ENCODE assay signal across 11 cellular contexts in the genomic region with DNA sequence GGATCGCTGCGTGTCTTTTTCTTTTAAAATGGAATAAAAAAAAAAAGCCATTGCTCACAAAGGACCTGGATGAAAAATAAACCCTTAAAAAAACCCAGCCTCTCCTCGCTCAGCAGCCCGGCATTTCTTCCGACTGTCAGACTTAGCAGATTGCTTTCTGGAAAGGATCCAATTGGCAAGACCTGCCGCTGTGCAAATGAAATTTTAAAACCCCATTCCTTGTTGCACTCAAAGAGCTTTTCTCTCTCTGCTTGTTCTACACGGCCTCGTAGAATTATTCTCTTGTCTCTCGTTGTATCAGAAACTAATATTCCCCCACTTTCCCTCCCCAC.
DNase-seq lines count a peak whose midpoint lies in the region; ATAC-seq, FAIRE-seq and TF ChIP-seq lines count a peak whose summit lies in the region.
"Had no signal": no experiment of that assay in that cellular context is flagged by ENCODE, and none has a peak within 500 bp of the region (broad histone marks: within the 10 kb centered on the region; RNA-seq: fewer than 3 reads in every experiment).

No MANE protein-coding gene starts in this region.

- H3K4me3 ChIP-seq in esophagus muscularis mucosa (peak overlapping the region; percentile 25 to 37 (median 32)), pancreas (peak overlapping the region in 1 of 4 donors; percentile 19), Karpas-422 (ENCODE audit: low read length) (no peak overlapping the region)

- peak; percentile 9 for DNase-seq in Daoy (ENCODE audit: low read depth)
- DNase-seq in NCI-H2227 (lab: John Stamatoyannopoulos, UW; ENCODE audit: unreplicated experiment): peak; percentile 72
- DNase-seq in esophagus muscularis mucosa (ENCODE audit: extremely low spot score): no peak
- peak in 4 of 6 donors; percentile 29 to 34 (median 32) for DNase-seq in pancreas
- DNase-seq in OCI-M1 (lab: John Stamatoyannopoulos, UW): no peak
- no peak for DNase-seq in Karpas-422
- DNase-seq in middle frontal gyrus (ENCODE audit: extremely low spot score, low spot score): no peak
- DNase-seq: activated CD4-positive, alpha-beta T cell treated with anti-CD3 and anti-CD28 coated beads, Interleukin-2, amount 50 U/mL, for 1 hour; CD8-positive, alpha-beta T cell had no signal

- no peak overlapping the region for H2AFZ ChIP-seq in Karpas-422 (ENCODE audit: low read length)

- no peak overlapping the region for H3K4me2 ChIP-seq in Karpas-422 (ENCODE audit: low read depth, low read length, poor library complexity, severe bottlenecking)

- H4K20me1 ChIP-seq in Karpas-422 (ENCODE audit: insufficient read depth, low read depth, low read length): no peaks in the 10 kb centered on the region

- ATAC-seq in pancreas (peak; percentile 71 to 81 (median 76)), GM19397 (IDR thresholded peaks at IDR 0.05; ENCODE audit: unreplicated experiment) (no peak)
- ATAC-seq: CD8-positive, alpha-beta T cell; HCT116 had no signal

- peaks cover 0 to 11% (median 0%) of the 10 kb centered on the region in 4 donors for H3K9me3 ChIP-seq in esophagus muscularis mucosa
- no peaks in the 10 kb centered on the region for H3K9me3 ChIP-seq in pancreas
- H3K9me3 ChIP-seq in Karpas-422 (ENCODE audit: low read length): no peaks in the 10 kb centered on the region

- peaks cover 7 to 25% (median 16%) of the 10 kb centered on the region in 4 donors for H3K4me1 ChIP-seq in esophagus muscularis mucosa
- H3K4me1 ChIP-seq in pancreas: no peaks in the 10 kb centered on the region
- H3K4me1 ChIP-seq in Karpas-422 (ENCODE audit: low read length): no peaks in the 10 kb centered on the region

- H3K79me2 ChIP-seq in Karpas-422 (ENCODE audit: low read length): no peaks in the 10 kb centered on the region

- H3K27me3 ChIP-seq in esophagus muscularis mucosa: no peaks in the 10 kb centered on the region
- peaks cover 0 to 9% (median 0%) of the 10 kb centered on the region in 4 donors for H3K27me3 ChIP-seq in pancreas
- no peaks in the 10 kb centered on the region for H3K27me3 ChIP-seq in Karpas-422 (ENCODE audit: low read length)

- TF ChIP-seq CTCF in esophagus muscularis mucosa (IDR thresholded peaks at IDR 0.05) (no peak), pancreas (IDR thresholded peaks at IDR 0.05) (no peak)

- H3K9me2 ChIP-seq in Karpas-422 (replicated peaks; ENCODE audit: insufficient read depth, low read length): no peaks in the 10 kb centered on the region

- WGBS in esophagus muscularis mucosa: 39% methylated on average over 9 of the region's 9 CpGs
- 3 to 34% methylated on average over 9 of the region's 9 CpGs for WGBS in pancreas, 2 donors

- intact Hi-C loops in esophagus muscularis mucosa (cut with DNase I): no loop called here
- intact Hi-C loops in pancreas (cut with DNase I): loop anchor here in 1 of 3 donors (10.0 kb wide), 1 partner anchor 666 kb away; no protein-coding TSS in a partner anchor

- no peaks in the 10 kb centered on the region for H3K36me3 ChIP-seq in esophagus muscularis mucosa
- no peaks in the 10 kb centered on the region for H3K36me3 ChIP-seq in pancreas
- H3K36me3 ChIP-seq in Karpas-422 (ENCODE audit: insufficient read depth, low read length): no peaks in the 10 kb centered on the region

- no peak overlapping the region for H3K9ac ChIP-seq in Karpas-422 (ENCODE audit: low read length)

- no peak for TF ChIP-seq EP300 in esophagus muscularis mucosa (IDR thresholded peaks at IDR 0.05)

- H3K27ac ChIP-seq in esophagus muscularis mucosa (replicated peaks in 1 of 4) (peak overlapping the region; percentile 67 to 78 (median 68)), pancreas (no peak overlapping the region), Karpas-422 (ENCODE audit: low read length) (no peak overlapping the region)

- FAIRE-seq in pancreas (lab: Jason Lieb, UNC): no peak

- no peak for TF ChIP-seq POLR2A in esophagus muscularis mucosa (IDR thresholded peaks at IDR 0.05; ENCODE audit: low read depth)

Comparison
In these comparisons a context has a peak if more than half of its experiments do, and no peak if none do; other contexts are left out.
1. DNase-seq: peak in Daoy (single experiment), NCI-H2227 (single experiment) and pancreas (4 of 6); none in esophagus muscularis mucosa (single experiment), OCI-M1 (single experiment), Karpas-422 (single experiment) and middle frontal gyrus (single experiment).
2. H3K27ac ChIP-seq: peak in esophagus muscularis mucosa (4 of 4); none in pancreas (0 of 4) and Karpas-422 (single experiment).